8 cellular contexts compared by ENCODE assay signal in the genomic region with DNA sequence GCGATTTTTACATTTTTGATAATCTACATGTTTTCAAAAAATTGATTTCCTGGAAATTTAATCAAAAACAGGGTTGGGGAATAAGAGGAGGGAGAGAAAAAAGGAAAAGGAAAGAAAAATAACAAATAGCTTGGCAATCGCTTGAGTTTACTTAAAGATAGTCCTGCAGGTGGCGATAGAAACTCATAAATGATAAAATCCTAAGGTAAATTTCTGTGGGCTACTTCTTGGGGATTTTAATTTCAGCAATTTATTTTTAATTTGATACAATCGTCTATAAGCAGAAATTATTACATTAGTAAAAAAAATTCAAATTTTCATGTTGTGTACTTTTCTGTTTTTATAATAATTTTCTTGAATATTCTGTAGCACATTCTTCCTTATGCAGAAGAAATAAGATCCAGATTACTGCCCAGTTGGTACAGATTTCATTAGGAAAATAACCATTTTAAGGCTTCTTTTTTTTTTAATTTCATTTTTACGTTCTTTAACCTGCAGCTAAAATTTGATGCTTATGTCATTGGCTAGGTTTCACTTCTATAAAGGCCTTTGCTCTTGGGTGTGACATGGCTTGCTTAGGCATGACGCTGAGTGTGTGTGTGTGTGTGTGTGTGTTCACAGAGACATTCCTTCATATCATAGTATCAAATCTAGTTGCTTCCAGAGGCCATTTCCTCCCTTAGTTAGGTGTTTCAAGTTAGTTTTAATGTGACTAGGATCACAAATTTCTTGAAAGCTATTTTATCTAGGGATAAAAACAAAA.
DNase-seq lines count a peak whose midpoint lies in the region; ATAC-seq and TF ChIP-seq lines count a peak whose summit lies in the region.

No MANE protein-coding gene starts in this region.

- no peaks in the 10 kb centered on the region for H3K27me3 ChIP-seq in brain microvascular endothelial cell (replicated peaks)

- H3K27ac ChIP-seq in brain microvascular endothelial cell = no peak overlapping the region

- TF ChIP-seq CTCF in AG09319 (IDR thresholded peaks at IDR 0.05; ENCODE audit: low read depth, low read length) (peak; percentile 38), brain microvascular endothelial cell (IDR thresholded peaks at IDR 0.05; ENCODE audit: low read depth, low read length, missing control alignments) (peak; percentile 19)

- ATAC-seq in GM19452 (IDR thresholded peaks at IDR 0.05; ENCODE audit: unreplicated experiment) = peak; percentile 68

- no peak for DNase-seq in AG09319 (ENCODE audit: extremely low read depth, low read depth)
- peak; percentile 37 for DNase-seq in NAMALWA (ENCODE audit: low spot score)
- DNase-seq in brain microvascular endothelial cell = no peak
- peak; percentile 6 for DNase-seq in middle frontal gyrus (ENCODE audit: extremely low spot score, low spot score)
- DNase-seq in globus pallidus (ENCODE audit: low spot score) = no peak
- DNase-seq in HPDE6-E6E7 (ENCODE audit: extremely low spot score) = no peak
- no peak for DNase-seq in ureter (ENCODE audit: low spot score)

- H3K4me3 ChIP-seq in brain microvascular endothelial cell (ENCODE audit: low read depth, low read length) = no peak overlapping the region

- in situ Hi-C loops in brain microvascular endothelial cell (cut with HindIII; ENCODE audit: low pct_ligation_motif_present, low sequenced_read_pairs) = no loop called here

- no peaks in the 10 kb centered on the region for H3K36me3 ChIP-seq in brain microvascular endothelial cell (replicated peaks)

Comparison
In these comparisons a context has a peak if more than half of its experiments do, and no peak if none do; other contexts are left out.
1. DNase-seq: peak in NAMALWA (single experiment) and middle frontal gyrus (single experiment); none in AG09319 (single experiment), brain microvascular endothelial cell (single experiment), globus pallidus (single experiment), HPDE6-E6E7 (single experiment) and ureter (single experiment).